ENCODE assay signal across 29 cellular contexts in genomic region chr3:10406414-10406813, GRCh38.
"Had no signal": no experiment of that assay in that cellular context is flagged by ENCODE, and none has a peak within 500 bp of the region (broad histone marks: within the 10 kb centered on the region; RNA-seq: fewer than 3 reads in every experiment).

No MANE protein-coding gene starts in this region.

- H3K4me1 ChIP-seq: neural progenitor cell, parathyroid adenoma, psoas muscle, stomach, thyroid gland, tibial nerve, upper lobe of left lung, uterus had no signal

- H3K27me3 ChIP-seq: neural progenitor cell, ovary, stomach, thyroid gland, tibial nerve, upper lobe of left lung, uterus had no signal

- H3K36me3 Mint-ChIP-seq: naive B cell; naive thymus-derived CD8-positive, alpha-beta T cell; natural killer cell treated with Interleukin-12 subunit alpha and Interleukin-12 subunit beta and Interleukin-15 and Interleukin-18, amount 100 ng/mL, for 72 hours; neural progenitor cell; stimulated activated effector memory CD8-positive, alpha-beta T cell treated with anti-CD3 and anti-CD28 coated beads, Interleukin-12 subunit alpha, Interleukin-12 subunit beta, amount 100 ng/mL, for 72 hours; stimulated activated naive B cell treated with anti-CD40 and anti-IgM and Interleukin-4, amounts not matched to agents 10 μg/mL and 1 μg/mL and 100 μg/mL, for 72 hours had no signal

- H3K27ac Mint-ChIP-seq: naive thymus-derived CD8-positive, alpha-beta T cell; natural killer cell treated with Interleukin-12 subunit alpha and Interleukin-12 subunit beta and Interleukin-15 and Interleukin-18, amount 100 ng/mL, for 72 hours; progenitor cell of endocrine pancreas; stimulated activated effector memory CD8-positive, alpha-beta T cell treated with anti-CD3 and anti-CD28 coated beads, Interleukin-12 subunit alpha, Interleukin-12 subunit beta, amount 100 ng/mL, for 72 hours; stimulated activated naive B cell treated with anti-CD40 and anti-IgM and Interleukin-4, amounts not matched to agents 10 μg/mL and 1 μg/mL and 100 μg/mL, for 72 hours; stimulated activated naive CD8-positive, alpha-beta T cell treated with anti-CD3 and anti-CD28 coated beads, Interleukin-15, Interleukin-2, amounts not matched to agents 100 ng/mL and 50 ng/mL, for 24 hours had no signal

- H3K4me3 ChIP-seq: neural progenitor cell, ovary, psoas muscle, skin epidermis, smooth muscle cell, stomach, thoracic aorta, thyroid gland, tibial nerve, upper lobe of left lung, uterus had no signal

- H3K9me3 ChIP-seq: ovary, psoas muscle, stomach, thoracic aorta, thyroid gland, tibial nerve, upper lobe of left lung, uterus had no signal

- H3K27me3 Mint-ChIP-seq: naive B cell; natural killer cell treated with Interleukin-12 subunit alpha and Interleukin-12 subunit beta and Interleukin-15 and Interleukin-18, amount 100 ng/mL, for 72 hours; progenitor cell of endocrine pancreas; stimulated activated naive B cell treated with anti-CD40 and anti-IgM and Interleukin-4, amounts not matched to agents 10 μg/mL and 1 μg/mL and 100 μg/mL, for 72 hours; stimulated activated naive CD8-positive, alpha-beta T cell treated with anti-CD3 and anti-CD28 coated beads, Interleukin-15, Interleukin-2, amounts not matched to agents 100 ng/mL and 50 ng/mL, for 24 hours had no signal

- DNase-seq: naive B cell; naive thymus-derived CD8-positive, alpha-beta T cell; occipital lobe; ovary; posterior cingulate gyrus; psoas muscle; right cardiac atrium; stimulated activated CD4-positive, alpha-beta T cell treated with anti-CD3 and anti-CD28 coated beads, Interleukin-15, amount 100 ng/mL, for 24 hours; stimulated activated CD4-positive, alpha-beta T cell treated with anti-CD3 and anti-CD28 coated beads, Interleukin-2, amount 100 ng/mL, for 24 hours; stimulated activated CD4-positive, alpha-beta T cell treated with anti-CD3 and anti-CD28 coated beads, Interleukin-2, amount 100 ng/mL, for 48 hours; stimulated activated CD4-positive, alpha-beta T cell treated with anti-CD3 and anti-CD28 coated beads, Interleukin-4, amount 100 ng/mL, for 24 hours; stimulated activated naive B cell treated with anti-CD40 and anti-IgM and Interleukin-4, amounts not matched to agents 10 μg/mL and 1 μg/mL and 100 μg/mL, for 72 hours; stimulated activated naive CD4-positive, alpha-beta T cell treated with Interleukin-2 at 50 U/mL for 16 hours; stomach; thyroid gland; trophoblast cell; upper lobe of left lung; uterus had no signal

- H3K9me3 Mint-ChIP-seq: naive B cell; naive thymus-derived CD8-positive, alpha-beta T cell; natural killer cell treated with Interleukin-12 subunit alpha and Interleukin-12 subunit beta and Interleukin-15 and Interleukin-18, amount 100 ng/mL, for 72 hours; neural progenitor cell; stimulated activated effector memory CD8-positive, alpha-beta T cell treated with anti-CD3 and anti-CD28 coated beads, Interleukin-12 subunit alpha, Interleukin-12 subunit beta, amount 100 ng/mL, for 72 hours; stimulated activated naive B cell treated with anti-CD40 and anti-IgM and Interleukin-4, amounts not matched to agents 10 μg/mL and 1 μg/mL and 100 μg/mL, for 72 hours; stimulated activated naive CD8-positive, alpha-beta T cell treated with anti-CD3 and anti-CD28 coated beads, Interleukin-15, Interleukin-2, amounts not matched to agents 100 ng/mL and 50 ng/mL, for 24 hours had no signal

- ATAC-seq: naive thymus-derived CD8-positive, alpha-beta T cell; psoas muscle; right cardiac atrium; sciatic nerve; stimulated activated naive B cell treated with anti-CD40 and anti-IgM and Interleukin-4, amounts not matched to agents 10 μg/mL and 1 μg/mL and 100 μg/mL, for 72 hours had no signal

- H3K4me3 Mint-ChIP-seq: naive B cell; naive thymus-derived CD8-positive, alpha-beta T cell; natural killer cell treated with Interleukin-12 subunit alpha and Interleukin-12 subunit beta and Interleukin-15 and Interleukin-18, amount 100 ng/mL, for 72 hours; neural progenitor cell; stimulated activated effector memory CD8-positive, alpha-beta T cell treated with anti-CD3 and anti-CD28 coated beads, Interleukin-12 subunit alpha, Interleukin-12 subunit beta, amount 100 ng/mL, for 72 hours; stimulated activated naive B cell treated with anti-CD40 and anti-IgM and Interleukin-4, amounts not matched to agents 10 μg/mL and 1 μg/mL and 100 μg/mL, for 72 hours; stimulated activated naive CD8-positive, alpha-beta T cell treated with anti-CD3 and anti-CD28 coated beads, Interleukin-15, Interleukin-2, amounts not matched to agents 100 ng/mL and 50 ng/mL, for 24 hours had no signal

- H3K27ac ChIP-seq: neural progenitor cell, ovary, parathyroid adenoma, psoas muscle, skin epidermis, stomach, thoracic aorta, thyroid gland, tibial nerve, upper lobe of left lung, uterus had no signal

- H3K4me1 Mint-ChIP-seq: naive B cell; neural progenitor cell; stimulated activated effector memory CD8-positive, alpha-beta T cell treated with anti-CD3 and anti-CD28 coated beads, Interleukin-12 subunit alpha, Interleukin-12 subunit beta, amount 100 ng/mL, for 72 hours; stimulated activated naive B cell treated with anti-CD40 and anti-IgM and Interleukin-4, amounts not matched to agents 10 μg/mL and 1 μg/mL and 100 μg/mL, for 72 hours had no signal

- H3K36me3 ChIP-seq: neural progenitor cell, ovary, stomach, thoracic aorta, thyroid gland, tibial nerve, upper lobe of left lung, uterus had no signal
